14 cellular contexts compared by ENCODE assay signal in the genomic region with DNA sequence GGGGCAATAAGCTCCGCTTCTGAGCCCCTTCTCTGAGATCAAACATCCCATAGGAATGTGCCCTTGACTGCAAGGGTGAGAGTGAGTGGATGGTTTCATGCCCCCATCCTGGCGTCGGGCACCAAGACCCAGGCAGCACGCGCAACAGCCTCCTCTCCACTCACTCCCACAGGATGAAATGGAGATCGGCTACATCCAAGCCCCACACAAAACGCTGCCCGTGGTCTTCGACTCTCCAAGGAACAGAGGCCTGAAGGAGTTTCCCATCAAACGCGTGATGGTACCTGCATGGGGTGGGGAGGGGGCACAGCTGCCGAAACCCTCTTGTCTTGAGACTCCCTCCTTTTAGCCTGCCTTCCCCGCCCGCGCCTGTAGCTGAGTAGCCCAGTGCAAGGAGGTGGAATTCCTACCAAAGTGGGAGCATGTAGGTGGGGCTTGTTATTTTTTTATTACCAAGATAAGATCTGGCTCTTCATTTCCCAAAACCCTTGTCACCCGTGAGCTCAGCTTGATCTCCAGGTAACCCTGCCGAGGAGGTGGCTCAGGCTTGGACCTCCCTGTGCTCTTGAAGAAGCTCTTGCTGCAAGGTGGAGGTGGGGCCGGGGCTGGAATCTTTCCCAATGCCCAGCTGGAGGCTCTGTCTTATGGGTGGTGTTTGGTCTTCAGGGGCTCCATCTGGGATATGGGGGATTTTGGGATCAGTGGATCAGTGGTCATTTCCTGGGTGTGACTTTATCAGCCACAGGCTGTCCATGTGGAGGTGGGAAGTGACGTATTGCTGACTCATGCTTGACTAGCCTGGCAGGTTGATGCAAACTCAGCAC. TPM values are rescaled to one million over a fixed set of nuclear protein-coding genes. Genes with fewer than 3 reads are reported as not detected.
DNase-seq lines count a peak whose midpoint lies in the region; ATAC-seq and TF ChIP-seq lines count a peak whose summit lies in the region.
"Had no signal": no experiment of that assay in that cellular context is flagged by ENCODE, and none has a peak within 500 bp of the region (broad histone marks: within the 10 kb centered on the region; RNA-seq: fewer than 3 reads in every experiment).

No MANE protein-coding gene starts in this region.

- in situ Hi-C loops in GM23248 (cut with MboI) = no loop called here

- BruUV-seq in PC-9 (replicated peaks; lab: Mats Ljungman, UMichigan) = TSS peak; percentile 99

- H3K79me2 ChIP-seq in GM23248 (ENCODE audit: insufficient read depth) (no peaks in the 10 kb centered on the region), PC-9 (ENCODE audit: low read depth) (no peaks in the 10 kb centered on the region)

- POLR2A ChIA-PET in PC-9 (lab: Charles Lee; ENCODE audit: unreplicated experiment) = interaction anchor here (0.5 to 0.7 kb wide), 3 partner anchors 93 to 156 kb away, joined by 3 to 6 read pairs (median 4); no protein-coding TSS in a partner anchor

- H3K9me2 ChIP-seq in GM23248 (ENCODE audit: insufficient read depth) (no peaks in the 10 kb centered on the region), PC-9 (ENCODE audit: insufficient read depth) (no peaks in the 10 kb centered on the region)

- H2AFZ ChIP-seq in GM23248 = no peak overlapping the region
- H2AFZ ChIP-seq in PC-9 = peak overlapping the region; percentile 73; the same call in 1 of the 2 replicates

- DNase-seq in GM23248 (peak; percentile 65), PC-9 (peak; percentile 75 to 88), renal cortical epithelial cell (ENCODE audit: low read depth) (peak; percentile 70), NCI-H748 treated with DMSO at 0.1 percent for 48 hours (lab: John Stamatoyannopoulos, UW) (no peak), left cardiac atrium (no peak)
- DNase-seq: heart right ventricle, OCI-M1 had no signal

- 63 to 66% methylated on average over 19 of the region's 19 CpGs for WGBS in GM23248 (ENCODE audit: low coverage in 1 of 2, low lambda C conversion rate in 2 of 2, missing lambda C conversion rate in 2 of 2), 2 experiments

- H3K36me3 ChIP-seq in GM23248 (ENCODE audit: low read depth) (no peaks in the 10 kb centered on the region), PC-9 (ENCODE audit: low read depth) (no peaks in the 10 kb centered on the region)
- H3K36me3 ChIP-seq: heart right ventricle, pancreas had no signal

- 0 out of 2 replicates have a peak, but pooled peaks cover 5% of the 10 kb centered on the region for H3K4me1 ChIP-seq in GM23248 (ENCODE audit: insufficient read depth)
- peaks cover 23% of the 10 kb centered on the region for H3K4me1 ChIP-seq in PC-9 (replicated peaks; ENCODE audit: insufficient read depth)
- H3K4me1 ChIP-seq: heart right ventricle, pancreas had no signal

- H3K4me2 ChIP-seq in GM23248 (ENCODE audit: unreplicated experiment) (no peak overlapping the region), PC-9 (peak overlapping the region; percentile 79)
- H3K4me2 ChIP-seq: KMS-11 had no signal

- H3K27ac ChIP-seq in GM23248 = no peak overlapping the region
- peak overlapping the region; percentile 84 for H3K27ac ChIP-seq in PC-9
- H3K27ac ChIP-seq: heart right ventricle, KMS-11, pancreas had no signal

- ATAC-seq in esophagus mucosa (peak; percentile 90), HG03196 (IDR thresholded peaks at IDR 0.05; ENCODE audit: unreplicated experiment) (no peak), left cardiac atrium (no peak), GM21423 (IDR thresholded peaks at IDR 0.05; ENCODE audit: unreplicated experiment) (no peak)
- ATAC-seq: activated naive CD4-positive, alpha-beta T cell treated with anti-CD3 and anti-CD28 coated beads, Interleukin-2, amount 50 U/mL, for 72 hours; pancreas had no signal

- H3F3A ChIP-seq in GM23248 (ENCODE audit: insufficient read depth) (no peaks in the 10 kb centered on the region), PC-9 (ENCODE audit: insufficient read depth, low read depth) (peaks cover 15% of the 10 kb centered on the region; the same call in 1 of the 2 replicates)

- CTCF ChIA-PET in PC-9 (lab: Charles Lee) = no interaction called here

- intact Hi-C loops in PC-9 (cut with micrococcal nuclease; ENCODE audit: unreplicated experiment) = no loop called here
- intact Hi-C loops in left cardiac atrium (cut with DNase I) = no loop called here

- H3K9me3 ChIP-seq in GM23248 (ENCODE audit: low read depth) (no peaks in the 10 kb centered on the region), PC-9 (ENCODE audit: insufficient read depth, low read depth) (no peaks in the 10 kb centered on the region)
- H3K9me3 ChIP-seq: heart right ventricle, pancreas had no signal

- H3K4me3 ChIP-seq in GM23248 (no peak overlapping the region), PC-9 (peak overlapping the region; percentile 39; the same call in 1 of the 2 replicates)
- H3K4me3 ChIP-seq: heart right ventricle, pancreas had no signal

- H3K27me3 ChIP-seq in GM23248 (replicated peaks; ENCODE audit: insufficient read depth) (peaks cover 9% of the 10 kb centered on the region; the same call in 1 of the 2 replicates), PC-9 (ENCODE audit: insufficient read depth, low read depth) (no peaks in the 10 kb centered on the region)
- H3K27me3 ChIP-seq: pancreas had no signal

- no peak for TF ChIP-seq CTCF in PC-9 (conservative IDR thresholded peaks at IDR 0.05)

- H3K9ac ChIP-seq in GM23248 = no peak overlapping the region
- H3K9ac ChIP-seq: KMS-11 had no signal

- H4K20me1 ChIP-seq in GM23248 (ENCODE audit: insufficient read depth) = no peaks in the 10 kb centered on the region
- H4K20me1 ChIP-seq in PC-9 (ENCODE audit: insufficient read depth) = no peaks in the 10 kb centered on the region

RNA-seq across cellular contexts. Expression of a gene that starts 24.0 kb away (rescaled TPM):
- total RNA-seq in GM23248 (2014; rRNA removed; shearing (Covaris generic)) = not detected in 2 replicates
- not detected in 2 replicates for polyA plus RNA-seq in GM23248 (2016; fragmentation: Nextera tagmentation; extraction: Ambion mirVana)
- total RNA-seq in PC-9 (2021) (0.20 TPM in 1 of 2 replicates, not detected in the other), esophagus mucosa (not detected), renal cortical epithelial cell (not detected in 2 replicates), left cardiac atrium (not detected)
- total RNA-seq: activated naive CD4-positive, alpha-beta T cell treated with anti-CD3 and anti-CD28 coated beads, Interleukin-2, amount 50 U/mL, for 72 hours; heart right ventricle; pancreas; T-helper 2 cell treated with Interferon-gamma antibody and Interleukin-4, amounts not matched to agents 100 ng/mL and 5 ng/mL, for 36 hours had no signal
- polyA plus RNA-seq: heart right ventricle, pancreas had no signal

RNA-seq across cellular contexts. Expression of a gene that starts 40.0 kb away (rescaled TPM):
- not detected in 2 replicates for total RNA-seq in GM23248 (2014; rRNA removed; shearing (Covaris generic))
- not detected in 2 replicates for polyA plus RNA-seq in GM23248 (2016; fragmentation: Nextera tagmentation; extraction: Ambion mirVana)
- total RNA-seq in PC-9 (2021) (3.1 and 7.7 TPM in 2 replicates), esophagus mucosa (not detected), renal cortical epithelial cell (not detected in 2 replicates), left cardiac atrium (under 1 TPM; 0.38 to 0.63 TPM)
- total RNA-seq: T-helper 2 cell treated with Interferon-gamma antibody and Interleukin-4, amounts not matched to agents 100 ng/mL and 5 ng/mL, for 36 hours had no signal

Comparison
In these comparisons a context has a peak if more than half of its experiments do, and no peak if none do; other contexts are left out.
1. DNase-seq: peak in GM23248 (single experiment), PC-9 (2 of 2) and renal cortical epithelial cell (single experiment); none in NCI-H748 treated with DMSO at 0.1 percent for 48 hours (single experiment) and left cardiac atrium (single experiment).